ENCODE assay signal across 8 cellular contexts in the genomic region with DNA sequence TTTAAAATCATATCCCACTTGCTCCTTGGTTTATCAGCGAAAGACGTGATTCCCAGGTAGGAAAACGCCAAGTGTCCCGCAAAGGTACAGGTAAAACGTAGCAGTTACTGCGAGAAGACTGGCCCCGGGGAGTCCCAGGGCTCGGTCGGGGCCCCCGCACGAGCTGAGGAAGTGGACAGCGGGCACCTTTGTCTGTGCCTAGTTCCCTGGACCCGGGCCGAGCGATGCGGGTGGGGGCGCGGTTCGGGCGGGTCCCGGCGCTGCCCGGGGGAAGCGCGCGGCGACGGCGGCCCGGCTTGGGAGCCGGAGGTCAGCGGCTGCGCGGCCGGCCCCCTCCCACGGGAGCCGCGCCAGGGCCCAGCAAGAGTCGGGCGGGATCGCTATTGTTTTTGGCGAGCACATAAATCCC. TPM values are rescaled to one million over a fixed set of nuclear protein-coding genes. Genes with fewer than 3 reads are reported as not detected.
DNase-seq lines count a peak whose midpoint lies in the region; ATAC-seq lines count a peak whose summit lies in the region.

No MANE protein-coding gene starts in this region.

- H3K4me1 ChIP-seq in SJCRH30, result no peaks in the 10 kb centered on the region; the same call in 1 of the 2 replicates

- peak overlapping the region; percentile 28 for H3K27ac Mint-ChIP-seq in activated CD4-positive, alpha-beta T cell treated with anti-CD3 and anti-CD28 coated beads, Interleukin-2, amount 10 ng/mL, durations not matched to agents 7 days and 5 days
- peak overlapping the region in 9 of 10 donors; percentile 23 to 89 (median 52) for H3K27ac Mint-ChIP-seq in naive thymus-derived CD8-positive, alpha-beta T cell

- peaks cover 38% of the 10 kb centered on the region for H3K27me3 Mint-ChIP-seq in activated CD4-positive, alpha-beta T cell treated with anti-CD3 and anti-CD28 coated beads, Interleukin-2, amount 10 ng/mL, durations not matched to agents 7 days and 5 days
- peaks cover 8 to 30% (median 10%) of the 10 kb centered on the region in 5 donors for H3K27me3 Mint-ChIP-seq in naive thymus-derived CD8-positive, alpha-beta T cell

- peak overlapping the region; percentile 80 for H3K4me3 ChIP-seq in SJCRH30

- peaks cover 12% of the 10 kb centered on the region for H3K4me1 Mint-ChIP-seq in activated CD4-positive, alpha-beta T cell treated with anti-CD3 and anti-CD28 coated beads, Interleukin-2, amount 10 ng/mL, durations not matched to agents 7 days and 5 days
- peaks cover 6 to 14% (median 9%) of the 10 kb centered on the region in 4 donors for H3K4me1 Mint-ChIP-seq in naive thymus-derived CD8-positive, alpha-beta T cell

- H3K27me3 ChIP-seq in SJCRH30, result 0 out of 2 replicates have a peak, but pooled peaks cover 2% of the 10 kb centered on the region

- CTCF ChIA-PET in activated CD4-positive, alpha-beta T cell treated with anti-CD3 and anti-CD28 coated beads, Interleukin-2, amount 10 ng/mL, durations not matched to agents 7 days and 5 days (lab: Charles Lee), result no interaction called here

- no peaks in the 10 kb centered on the region for H3K36me3 ChIP-seq in SJCRH30

- POLR2A ChIA-PET in activated CD4-positive, alpha-beta T cell treated with anti-CD3 and anti-CD28 coated beads, Interleukin-2, amount 10 ng/mL, durations not matched to agents 7 days and 5 days (lab: Charles Lee), result no interaction called here
- POLR2A ChIA-PET in naive thymus-derived CD8-positive, alpha-beta T cell (lab: Charles Lee), result no interaction called here

- H3K27ac ChIP-seq in SJCRH30 (no peak overlapping the region; the same call in 1 of the 2 replicates), epithelial cell of prostate (peak overlapping the region; percentile 33)

- DNase-seq in activated CD4-positive, alpha-beta T cell treated with anti-CD3 and anti-CD28 coated beads, Interleukin-2, amount 10 ng/mL, durations not matched to agents 7 days and 5 days, result peak; percentile 8
- DNase-seq in activated CD4-positive, alpha-beta T cell treated with anti-CD3 and anti-CD28 coated beads, Interleukin-2, amount 50 U/mL, for 1 hour, result no peak
- no peak for DNase-seq in SJCRH30
- DNase-seq in epithelial cell of prostate (ENCODE audit: low read depth, low spot score), result no peak
- DNase-seq in naive thymus-derived CD8-positive, alpha-beta T cell, result peak in 3 of 10 donors; percentile 21 to 63 (median 26)
- no peak for DNase-seq in effector CD4-positive, alpha-beta T cell

- no peaks in the 10 kb centered on the region for H3K9me3 ChIP-seq in SJCRH30 (replicated peaks)

- no peaks in the 10 kb centered on the region for H3K36me3 Mint-ChIP-seq in activated CD4-positive, alpha-beta T cell treated with anti-CD3 and anti-CD28 coated beads, Interleukin-2, amount 10 ng/mL, durations not matched to agents 7 days and 5 days (ENCODE audit: low read depth)
- no peaks in the 10 kb centered on the region for H3K36me3 Mint-ChIP-seq in naive thymus-derived CD8-positive, alpha-beta T cell

- no peaks in the 10 kb centered on the region for H3K9me3 Mint-ChIP-seq in activated CD4-positive, alpha-beta T cell treated with anti-CD3 and anti-CD28 coated beads, Interleukin-2, amount 10 ng/mL, durations not matched to agents 7 days and 5 days
- peaks cover 0 to 2% (median 0%) of the 10 kb centered on the region in 9 donors for H3K9me3 Mint-ChIP-seq in naive thymus-derived CD8-positive, alpha-beta T cell

- ATAC-seq in naive thymus-derived CD8-positive, alpha-beta T cell, result peak; percentile 3 to 12
- ATAC-seq in GM21576 (IDR thresholded peaks at IDR 0.05; ENCODE audit: unreplicated experiment), result no peak
- ATAC-seq in HG02885 (IDR thresholded peaks at IDR 0.05; ENCODE audit: poor library complexity, unreplicated experiment), result no peak

- H3K4me3 Mint-ChIP-seq in activated CD4-positive, alpha-beta T cell treated with anti-CD3 and anti-CD28 coated beads, Interleukin-2, amount 10 ng/mL, durations not matched to agents 7 days and 5 days, result peak overlapping the region; percentile 75
- peak overlapping the region; percentile 75 to 89 (median 84) for H3K4me3 Mint-ChIP-seq in naive thymus-derived CD8-positive, alpha-beta T cell

RNA-seq across cellular contexts. Expression of a gene that starts 0.9 kb away (rescaled TPM):
- total RNA-seq in activated CD4-positive, alpha-beta T cell treated with anti-CD3 and anti-CD28 coated beads, Interleukin-2, amount 10 ng/mL, durations not matched to agents 7 days and 5 days, result 1 to 10 TPM; 4.3 to 5.8 TPM
- total RNA-seq in SJCRH30 (2014; rRNA removed; shearing (Covaris generic)), result 13.9 and 15.1 TPM in 2 replicates
- 1 to 10 TPM; 8.0 to 8.5 TPM for total RNA-seq in naive thymus-derived CD8-positive, alpha-beta T cell
- polyA plus RNA-seq in naive thymus-derived CD8-positive, alpha-beta T cell, result 1 to 10 TPM; 1.7 to 2.8 (median 2.3) TPM

Comparison
In these comparisons a context has a peak if more than half of its experiments do, and no peak if none do; other contexts are left out.
1. ATAC-seq: peak in naive thymus-derived CD8-positive, alpha-beta T cell (2 of 2); none in GM21576 (single experiment) and HG02885 (single experiment).